ENCODE assay signal across 8 cellular contexts in genomic region chr15:73697033-73697467, GRCh38. TPM values are rescaled to one million over a fixed set of nuclear protein-coding genes. Genes with fewer than 3 reads are reported as not detected.
DNase-seq lines count a peak whose midpoint lies in the region; ATAC-seq and TF ChIP-seq lines count a peak whose summit lies in the region.

No MANE protein-coding gene starts in this region.

- DNase-seq in AG04449 (ENCODE audit: low read depth, low spot score) (peak; percentile 44), GM19238 (ENCODE audit: insufficient read length, low spot score) (peak; percentile 76), HL-60 (ENCODE audit: low read depth in 1 of 2, low spot score in 1 of 2) (peak; percentile 79 to 82), SKM-1 (lab: John Stamatoyannopoulos, UW; ENCODE audit: unreplicated experiment) (peak; percentile 55), Right ventricle myocardium inferior (ENCODE audit: missing footprints) (peak; percentile 91), posterior vena cava (ENCODE audit: low spot score) (peak; percentile 95), transverse colon (peak; percentile 72)
- DNase-seq in activated naive CD4-positive, alpha-beta T cell treated with anti-CD3 and anti-CD28 coated beads, Interleukin-2, amount 50 U/mL, for 16 hours = peak; percentile 67

- H3K4me3 ChIP-seq in AG04449 (ENCODE audit: low read depth, low read length) (no peak overlapping the region), HL-60 (replicated peaks; ENCODE audit: insufficient read depth, low read length) (no peak overlapping the region), transverse colon (no peak overlapping the region)

- TF ChIP-seq POLR2A in transverse colon (IDR thresholded peaks at IDR 0.05) = no peak

- no peaks in the 10 kb centered on the region for H3K9me3 ChIP-seq in transverse colon

- H3K27ac ChIP-seq in HL-60 (replicated peaks) = no peak overlapping the region
- H3K27ac ChIP-seq in transverse colon = peak overlapping the region in 3 of 4 donors; percentile 37 to 48 (median 46)

- TF ChIP-seq EP300 in transverse colon (IDR thresholded peaks at IDR 0.05; ENCODE audit: low read depth) = no peak

- in situ Hi-C loops in transverse colon (cut with MboI; ENCODE audit: low pct_ligation_motif_present in 1 of 4, low pct_unique_long_range_greater_than_20kb in 1 of 4, low sequenced_read_pairs in 3 of 4) = loop anchor here in 3 of 4 donors (5.0 to 10.0 kb wide), 2 partner anchors 60 to 62 kb away; partner anchors contain the start of gene NPTN (in 1 of the 3)

- 19 to 24% methylated on average over 3 to 9 of the region's 9 CpGs for WGBS in transverse colon (ENCODE audit: low coverage in 1 of 2), 2 donors

- peak; percentile 93 for ATAC-seq in Right ventricle myocardium inferior

- intact Hi-C loops in Right ventricle myocardium inferior (cut with DNase I) (loop anchor here (5.0 kb wide), 2 partner anchors 60 to 130 kb away; no protein-coding TSS in a partner anchor), posterior vena cava (cut with DNase I) (loop anchor here in 1 of 2 donors (10.0 kb wide), 1 partner anchor 228 kb away; the partner anchor contains the start of gene LOXL1), transverse colon (cut with DNase I; ENCODE audit: low total_unique reads) (loop anchor here (10.0 kb wide), 1 partner anchor 132 kb away; no protein-coding TSS in a partner anchor)

- no peaks in the 10 kb centered on the region for H3K27me3 ChIP-seq in HL-60 (ENCODE audit: insufficient read depth, poor library complexity, severe bottlenecking)
- H3K27me3 ChIP-seq in transverse colon = no peaks in the 10 kb centered on the region

- H3K4me1 ChIP-seq in transverse colon = peaks cover 10 to 33% (median 28%) of the 10 kb centered on the region in 4 donors

- no peak for TF ChIP-seq CTCF in AG04449 (IDR thresholded peaks at IDR 0.05; ENCODE audit: insufficient read depth, low read length, missing control alignments)
- TF ChIP-seq CTCF in HL-60 (IDR thresholded peaks at IDR 0.05; ENCODE audit: insufficient read depth, low read length) = no peak
- TF ChIP-seq CTCF in transverse colon (IDR thresholded peaks at IDR 0.05) = no peak

- H3K36me3 ChIP-seq in transverse colon = no peaks in the 10 kb centered on the region

- POLR2A ChIA-PET in AG04449 (lab: Yijun Ruan, JAX) = interaction anchor here (0.7 to 2.1 kb wide), 4 partner anchors 11 to 64 kb away, joined by 3 to 11 read pairs (median 4); partner anchors contain the start of gene NPTN

- CTCF ChIA-PET in AG04449 (lab: Yijun Ruan, JAX) = interaction anchor here (0.6 to 15.4 kb wide), 8 partner anchors 10 to 390 kb away, joined by 3 to 459 read pairs (median 52); partner anchors contain the start of genes CD276 and NPTN

RNA-seq across cellular contexts. Expression of gene CD276, which starts 12.9 kb away (rescaled TPM):
- total RNA-seq in Right ventricle myocardium inferior (35.6 TPM), posterior vena cava (100 to 1,000 TPM in 1 of 2 donors, 10 to 100 TPM in 1; 84.1 to 137 TPM), transverse colon (100 to 1,000 TPM in 1 of 4 donors, 10 to 100 TPM in 3; 26.8 to 110 (median 45.7) TPM)

RNA-seq across cellular contexts. Expression of gene INSYN1, which starts 56.1 kb away (rescaled TPM):
- total RNA-seq in Right ventricle myocardium inferior (165 TPM), posterior vena cava (10 to 100 TPM; 12.8 to 13.8 TPM), transverse colon (1 to 10 TPM; 1.5 to 4.5 (median 2.3) TPM)

Comparison
In these comparisons a context has a peak if more than half of its experiments do, and no peak if none do; other contexts are left out.
1. DNase-seq: peak in every context shown above with its lines; median percentile 95 in posterior vena cava; 91 in Right ventricle myocardium inferior; 80 in HL-60; 76 in GM19238; 72 in transverse colon; 67 in activated naive CD4-positive, alpha-beta T cell treated with anti-CD3 and anti-CD28 coated beads, Interleukin-2, amount 50 U/mL, for 16 hours; 55 in SKM-1; 44 in AG04449.
2. RNA of gene INSYN1, which starts 56.1 kb away (total RNA-seq): 165 TPM in Right ventricle myocardium inferior (single experiment); 12.8 to 13.8 TPM in posterior vena cava and 1.5 to 4.5 TPM in transverse colon; every median in the first group is over 10 times any median in the second.